In genomic region chr2:30280596-30281434, GRCh38 we compare ENCODE assay signal across 27 cellular contexts. TPM values are rescaled to one million over a fixed set of nuclear protein-coding genes. Genes with fewer than 3 reads are reported as not detected.
A peak's percentile ranks its signal among the peaks of the same experiment; 100 is the strongest.
DNase-seq lines count a peak whose midpoint lies in the region; FAIRE-seq and TF ChIP-seq lines count a peak whose summit lies in the region.
"Had no signal": no experiment of that assay in that cellular context is flagged by ENCODE, and none has a peak within 500 bp of the region (broad histone marks: within the 10 kb centered on the region; RNA-seq: fewer than 3 reads in every experiment).

No MANE protein-coding gene starts in this region.

- H3K4me3 ChIP-seq in right atrium auricular region (no peak overlapping the region), astrocyte (ENCODE audit: insufficient read depth, low read depth, low read length) (no peak overlapping the region)
- H3K4me3 ChIP-seq: body of pancreas, testis, uterus had no signal

- no peak for TF ChIP-seq POLR2A in erythroblast (IDR thresholded peaks at IDR 0.05; ENCODE audit: low read length)

- H3K27ac ChIP-seq in right atrium auricular region (no peak overlapping the region), astrocyte (ENCODE audit: low read depth, low read length) (no peak overlapping the region)
- H3K27ac ChIP-seq: body of pancreas, KMS-11, testis, uterus had no signal

- no peaks in the 10 kb centered on the region for H4K20me1 ChIP-seq in astrocyte (ENCODE audit: insufficient read depth, low read length)

- H3K4me1 Mint-ChIP-seq in astrocyte (ENCODE audit: low read depth, unreplicated experiment) (peaks cover 30% of the 10 kb centered on the region), mesothelial cell of epicardium (peaks cover 10% of the 10 kb centered on the region)

- no peak for FAIRE-seq in astrocyte (lab: Jason Lieb, UNC)
- FAIRE-seq: A204.1 had no signal

- H3K9ac ChIP-seq in astrocyte (ENCODE audit: low read length): no peak overlapping the region
- H3K9ac ChIP-seq: KMS-11 had no signal

- H3K4me2 ChIP-seq in astrocyte (ENCODE audit: low read length): no peak overlapping the region
- H3K4me2 ChIP-seq: KMS-11 had no signal

- H3K4me1 ChIP-seq in right atrium auricular region: peaks cover 0 to 10% of the 10 kb centered on the region in 2 donors
- H3K4me1 ChIP-seq in astrocyte (ENCODE audit: insufficient read depth, low read length): peaks cover 3% of the 10 kb centered on the region
- H3K4me1 ChIP-seq: body of pancreas, testis, uterus had no signal

- H3K27ac Mint-ChIP-seq in astrocyte (ENCODE audit: unreplicated experiment) (peak overlapping the region; percentile 30), mesothelial cell of epicardium (peak overlapping the region; percentile 58)
- H3K27ac Mint-ChIP-seq: activated CD4-positive, alpha-beta T cell treated with anti-CD3 and anti-CD28 coated beads for 36 hours had no signal

- H3K9me3 ChIP-seq in right atrium auricular region: no peaks in the 10 kb centered on the region
- H3K9me3 ChIP-seq in astrocyte (ENCODE audit: insufficient read depth, low read depth, low read length): no peaks in the 10 kb centered on the region
- H3K9me3 ChIP-seq: body of pancreas, testis, uterus had no signal

- no peak for TF ChIP-seq CTCF in right atrium auricular region (IDR thresholded peaks at IDR 0.05)
- TF ChIP-seq CTCF in astrocyte (IDR thresholded peaks at IDR 0.05; ENCODE audit: insufficient read depth, low read depth, low read length): no peak
- TF ChIP-seq CTCF in mesothelial cell of epicardium (IDR thresholded peaks at IDR 0.05; ENCODE audit: unreplicated experiment): no peak

- intact Hi-C loops in cardiac septum (cut with DNase I): no loop called here

- peak; percentile 49 for DNase-seq in cardiac septum (ENCODE audit: low spot score)
- no peak for DNase-seq in right atrium auricular region (ENCODE audit: low spot score)
- peak; percentile 57 for DNase-seq in astrocyte (ENCODE audit: low read depth)
- DNase-seq in mesothelial cell of epicardium (ENCODE audit: low spot score in 2 of 2, unreplicated experiment in 2 of 2): no peak
- DNase-seq in NOMO-1 (lab: John Stamatoyannopoulos, UW; ENCODE audit: unreplicated experiment in 2 of 2): no peak
- DNase-seq in central memory CD4-positive, alpha-beta T cell: no peak
- no peak for DNase-seq in activated CD4-positive, alpha-beta T cell treated with anti-CD3 and anti-CD28 coated beads for 48 hours
- no peak for DNase-seq in erythroblast (lab: John Stamatoyannopoulos, UW)
- DNase-seq: activated CD4-positive, alpha-beta T cell treated with anti-CD3 and anti-CD28 coated beads for 36 hours; activated CD8-positive, alpha-beta memory T cell treated with anti-CD3 and anti-CD28 coated beads for 24 hours; activated gamma-delta T cell; activated T-cell treated with anti-CD3 and anti-CD28 coated beads, Interleukin-2, amount 50 U/mL, for 1 hour; AML-193; body of pancreas; DMS79; HCEC 1CT; MM.1S; NCI-H1436; NCI-H446; RPMI8226; stimulated activated CD4-positive, alpha-beta T cell treated with anti-CD3 and anti-CD28 coated beads, Interleukin-4, amount 100 ng/mL, for 4 hours; stimulated activated naive CD4-positive, alpha-beta T cell; T-helper 2 cell; testis; uterus had no signal

- H3K27me3 Mint-ChIP-seq in astrocyte (ENCODE audit: low read depth, unreplicated experiment): peaks cover 2% of the 10 kb centered on the region
- H3K27me3 Mint-ChIP-seq in mesothelial cell of epicardium (ENCODE audit: low read depth): no peaks in the 10 kb centered on the region

- H3K79me2 ChIP-seq in astrocyte (ENCODE audit: insufficient read depth, low read length): no peaks in the 10 kb centered on the region

- H3K27me3 ChIP-seq in right atrium auricular region (no peaks in the 10 kb centered on the region), astrocyte (ENCODE audit: insufficient read depth, low read length) (no peaks in the 10 kb centered on the region)
- H3K27me3 ChIP-seq: body of pancreas, testis, uterus had no signal

- H3K36me3 Mint-ChIP-seq in astrocyte (ENCODE audit: low read depth, unreplicated experiment) (peaks cover 8% of the 10 kb centered on the region), mesothelial cell of epicardium (no peaks in the 10 kb centered on the region)

- H3K36me3 ChIP-seq in right atrium auricular region (no peaks in the 10 kb centered on the region), astrocyte (ENCODE audit: insufficient read depth, low read length) (no peaks in the 10 kb centered on the region)
- H3K36me3 ChIP-seq: uterus had no signal

- H2AFZ ChIP-seq in astrocyte (ENCODE audit: low read depth, low read length): no peak overlapping the region

- peaks cover 7% of the 10 kb centered on the region for H3K9me3 Mint-ChIP-seq in astrocyte (ENCODE audit: unreplicated experiment)
- H3K9me3 Mint-ChIP-seq in mesothelial cell of epicardium: no peaks in the 10 kb centered on the region

- H3K4me3 Mint-ChIP-seq in astrocyte (ENCODE audit: unreplicated experiment) (no peak overlapping the region), mesothelial cell of epicardium (no peak overlapping the region)
- H3K4me3 Mint-ChIP-seq: activated CD4-positive, alpha-beta T cell treated with anti-CD3 and anti-CD28 coated beads for 36 hours had no signal

RNA-seq across cellular contexts. Expression of gene LBH, which starts 49.5 kb away (rescaled TPM):
- total RNA-seq in cardiac septum (208 TPM), right atrium auricular region (10 to 100 TPM; 18.9 to 54.6 TPM), astrocyte (51.7 and 63.7 TPM in 2 replicates), mesothelial cell of epicardium (41.0 to 48.8 TPM (median 44.5 TPM) in 3 replicates)

Comparison
In these comparisons a context has a peak if more than half of its experiments do, and no peak if none do; other contexts are left out.
1. DNase-seq: peak in cardiac septum (single experiment) and astrocyte (single experiment); none in right atrium auricular region (single experiment), mesothelial cell of epicardium (0 of 2), NOMO-1 (0 of 2), central memory CD4-positive, alpha-beta T cell (single experiment), activated CD4-positive, alpha-beta T cell treated with anti-CD3 and anti-CD28 coated beads for 48 hours (single experiment) and erythroblast (0 of 2).